ENCODE assay signal across 1 cellular context in genomic region chr17:4143563-4144410, GRCh38.
TF ChIP-seq lines count a peak whose summit lies in the region.

No MANE protein-coding gene starts in this region.

TF ChIP-seq in GM23338, 12 proteins besides CTCF, POLR2A, EP300 and RAD21 (continued from another document):
- TF ChIP-seq ZNF462 (CRISPR knock-in tag; IDR thresholded peaks at IDR 0.05) (no peak), EZH2 (IDR thresholded peaks at IDR 0.05; ENCODE audit: low read depth, unreplicated experiment) (no peak), ETS1 (IDR thresholded peaks at IDR 0.05) (0 out of 2 replicates have a peak, but pooled peaks have one; percentile 18), STAT1 (IDR thresholded peaks at IDR 0.05; ENCODE audit: unreplicated experiment) (no peak)
- TF ChIP-seq, protein P1, sequence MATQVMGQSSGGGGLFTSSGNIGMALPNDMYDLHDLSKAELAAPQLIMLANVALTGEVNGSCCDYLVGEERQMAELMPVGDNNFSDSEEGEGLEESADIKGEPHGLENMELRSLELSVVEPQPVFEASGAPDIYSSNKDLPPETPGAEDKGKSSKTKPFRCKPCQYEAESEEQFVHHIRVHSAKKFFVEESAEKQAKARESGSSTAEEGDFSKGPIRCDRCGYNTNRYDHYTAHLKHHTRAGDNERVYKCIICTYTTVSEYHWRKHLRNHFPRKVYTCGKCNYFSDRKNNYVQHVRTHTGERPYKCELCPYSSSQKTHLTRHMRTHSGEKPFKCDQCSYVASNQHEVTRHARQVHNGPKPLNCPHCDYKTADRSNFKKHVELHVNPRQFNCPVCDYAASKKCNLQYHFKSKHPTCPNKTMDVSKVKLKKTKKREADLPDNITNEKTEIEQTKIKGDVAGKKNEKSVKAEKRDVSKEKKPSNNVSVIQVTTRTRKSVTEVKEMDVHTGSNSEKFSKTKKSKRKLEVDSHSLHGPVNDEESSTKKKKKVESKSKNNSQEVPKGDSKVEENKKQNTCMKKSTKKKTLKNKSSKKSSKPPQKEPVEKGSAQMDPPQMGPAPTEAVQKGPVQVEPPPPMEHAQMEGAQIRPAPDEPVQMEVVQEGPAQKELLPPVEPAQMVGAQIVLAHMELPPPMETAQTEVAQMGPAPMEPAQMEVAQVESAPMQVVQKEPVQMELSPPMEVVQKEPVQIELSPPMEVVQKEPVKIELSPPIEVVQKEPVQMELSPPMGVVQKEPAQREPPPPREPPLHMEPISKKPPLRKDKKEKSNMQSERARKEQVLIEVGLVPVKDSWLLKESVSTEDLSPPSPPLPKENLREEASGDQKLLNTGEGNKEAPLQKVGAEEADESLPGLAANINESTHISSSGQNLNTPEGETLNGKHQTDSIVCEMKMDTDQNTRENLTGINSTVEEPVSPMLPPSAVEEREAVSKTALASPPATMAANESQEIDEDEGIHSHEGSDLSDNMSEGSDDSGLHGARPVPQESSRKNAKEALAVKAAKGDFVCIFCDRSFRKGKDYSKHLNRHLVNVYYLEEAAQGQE (IDR thresholded peaks at IDR 0.05; ENCODE audit: unreplicated experiment) = peak; percentile 3
